Comparison of ENCODE assay signal across 8 cellular contexts in the genomic region with DNA sequence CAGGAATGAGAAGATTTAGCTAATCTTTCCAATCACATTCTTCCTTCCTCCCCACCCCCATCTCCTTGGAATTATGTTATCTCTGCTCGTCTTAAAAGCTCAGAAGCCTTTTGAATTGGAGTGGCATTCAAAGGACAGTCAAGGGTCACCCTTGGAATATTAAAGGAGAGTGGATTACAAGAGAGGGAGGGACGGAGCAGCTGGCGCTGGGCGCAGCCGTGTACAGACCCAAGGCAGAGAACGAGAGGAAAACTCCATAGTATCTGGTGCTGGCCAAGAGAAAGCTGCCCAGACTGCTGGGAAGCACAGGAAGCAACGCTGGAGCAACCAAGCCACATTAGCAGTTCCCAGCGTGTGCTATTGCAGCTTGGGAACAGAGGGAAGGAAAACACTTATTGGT.
DNase-seq lines count a peak whose midpoint lies in the region; ATAC-seq lines count a peak whose summit lies in the region.
"Had no signal": no experiment of that assay in that cellular context is flagged by ENCODE, and none has a peak within 500 bp of the region (broad histone marks: within the 10 kb centered on the region; RNA-seq: fewer than 3 reads in every experiment).

No MANE protein-coding gene starts in this region.

- H3K9ac ChIP-seq in iPS-20b (ENCODE audit: low read depth, low read length): 0 out of 2 replicates have a peak overlapping the region, but pooled peaks have one; percentile 2

- DNase-seq in LHCN-M2 (ENCODE audit: low read depth): peak; percentile 5
- peak; percentile 97 for DNase-seq in NCI-H82 (lab: John Stamatoyannopoulos, UW)
- no peak for DNase-seq in sciatic nerve (ENCODE audit: low spot score)
- no peak for DNase-seq in activated CD4-positive, alpha-beta T cell treated with anti-CD3 and anti-CD28 coated beads for 1 hour
- no peak for DNase-seq in NK-92 (lab: John Stamatoyannopoulos, UW; ENCODE audit: unreplicated experiment)

- H3K4me1 ChIP-seq in iPS-20b (ENCODE audit: insufficient read depth, low read length): peaks cover 10% of the 10 kb centered on the region; the same call in 1 of the 2 replicates

- no peaks in the 10 kb centered on the region for H3K9me3 ChIP-seq in iPS-20b (ENCODE audit: insufficient read depth, low read depth, low read length)

- intact Hi-C loops in sciatic nerve (cut with DNase I): no loop called here

- 0 out of 2 replicates have a peak overlapping the region, but pooled peaks have one; percentile 8 for H3K4me3 ChIP-seq in iPS-20b (ENCODE audit: low read length)

- no peaks in the 10 kb centered on the region for H3K36me3 ChIP-seq in iPS-20b (ENCODE audit: insufficient read depth, low read depth, low read length)

- H3K27me3 ChIP-seq in iPS-20b (ENCODE audit: insufficient read depth, low read length): no peaks in the 10 kb centered on the region

- ATAC-seq in sciatic nerve: peak; percentile 81
- ATAC-seq in HG02642 (IDR thresholded peaks at IDR 0.05; ENCODE audit: poor library complexity, unreplicated experiment): no peak
- ATAC-seq: activated T-helper 17 cell treated with anti-CD3 and anti-CD28 coated beads, Interleukin-2, amount 50 U/mL, for 72 hours had no signal

- H3K27ac ChIP-seq in iPS-20b (ENCODE audit: low read length): no peak overlapping the region

Comparison
In these comparisons a context has a peak if more than half of its experiments do, and no peak if none do; other contexts are left out.
1. DNase-seq: peak in LHCN-M2 (single experiment) and NCI-H82 (single experiment); none in sciatic nerve (single experiment), activated CD4-positive, alpha-beta T cell treated with anti-CD3 and anti-CD28 coated beads for 1 hour (single experiment) and NK-92 (single experiment).